In the genomic region with DNA sequence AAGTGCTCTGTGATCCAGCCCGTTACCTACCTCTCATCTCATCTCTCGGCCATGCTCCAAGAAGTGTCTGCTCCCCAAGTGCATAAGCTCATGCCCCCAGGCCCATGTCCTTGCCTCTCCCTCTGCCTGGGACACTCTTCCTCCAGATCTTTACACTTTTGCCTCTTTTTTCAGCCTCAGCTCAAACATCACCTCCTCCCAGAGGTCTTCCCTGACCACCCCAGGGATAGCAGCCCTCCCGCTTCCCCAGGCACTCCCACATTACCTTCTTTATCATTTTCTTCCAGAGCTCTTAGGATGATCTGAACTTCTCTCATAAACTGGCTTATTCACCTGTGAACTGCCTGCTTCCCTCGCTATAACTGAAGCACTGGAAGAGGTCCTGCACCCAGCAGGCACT, we compare ENCODE assay signal across 17 cellular contexts. TPM values are rescaled to one million over a fixed set of nuclear protein-coding genes. Genes with fewer than 3 reads are reported as not detected.
DNase-seq lines count a peak whose midpoint lies in the region; ATAC-seq and TF ChIP-seq lines count a peak whose summit lies in the region.
"Had no signal": no experiment of that assay in that cellular context is flagged by ENCODE, and none has a peak within 500 bp of the region (broad histone marks: within the 10 kb centered on the region; RNA-seq: fewer than 3 reads in every experiment).

No MANE protein-coding gene starts in this region.

- no peaks in the 10 kb centered on the region for H3K27me3 Mint-ChIP-seq in activated CD8-positive, alpha-beta memory T cell treated with anti-CD3 and anti-CD28 coated beads, Interleukin-2, amount 10 ng/mL, durations not matched to agents 7 days and 5 days
- no peaks in the 10 kb centered on the region for H3K27me3 Mint-ChIP-seq in activated T-helper 2 cell treated with anti-CD3 and anti-CD28 coated beads, Interferon-gamma antibody, Interleukin-2, Interleukin-4, amounts not matched to agents 10 μg/mL and 5 μg/mL and 100 μg/mL, durations not matched to agents 14 hours and 24 hours and 36 hours (ENCODE audit: low read depth)

- H3K27ac Mint-ChIP-seq in activated CD8-positive, alpha-beta memory T cell treated with anti-CD3 and anti-CD28 coated beads, Interleukin-2, amount 10 ng/mL, durations not matched to agents 7 days and 5 days, result peak overlapping the region; percentile 17
- peak overlapping the region; percentile 52 for H3K27ac Mint-ChIP-seq in activated T-helper 2 cell treated with anti-CD3 and anti-CD28 coated beads, Interferon-gamma antibody, Interleukin-2, Interleukin-4, amounts not matched to agents 10 μg/mL and 5 μg/mL and 100 μg/mL, durations not matched to agents 14 hours and 24 hours and 36 hours
- H3K27ac Mint-ChIP-seq: GM23338 had no signal

- no peaks in the 10 kb centered on the region for H3K36me3 ChIP-seq in HEK293 (ENCODE audit: control insufficient read depth in 2 of 2, insufficient read depth in 1 of 2, low read length in 2 of 2)
- no peaks in the 10 kb centered on the region for H3K36me3 ChIP-seq in thyroid gland

- H3K27me3 ChIP-seq in thyroid gland, result no peaks in the 10 kb centered on the region

- H3K4me1 ChIP-seq in HEK293 (ENCODE audit: control insufficient read depth, insufficient read depth, low read length) (peaks cover 42% of the 10 kb centered on the region), thyroid gland (peaks cover 50 to 65% of the 10 kb centered on the region in 2 donors)

- H3K4me3 ChIP-seq in HEK293 (ENCODE audit: low read depth, low read length), result no peak overlapping the region
- H3K4me3 ChIP-seq in thyroid gland (replicated peaks in 1 of 3), result no peak overlapping the region
- H3K4me3 ChIP-seq: GM23338 had no signal

- TF ChIP-seq CTCF in HEK293 (tag by site-specific recombination; IDR thresholded peaks at IDR 0.05) (no peak), thyroid gland (IDR thresholded peaks at IDR 0.05) (no peak)

- TF ChIP-seq POLR2A in thyroid gland (IDR thresholded peaks at IDR 0.05), result no peak

- H3K4me3 Mint-ChIP-seq in activated CD8-positive, alpha-beta memory T cell treated with anti-CD3 and anti-CD28 coated beads, Interleukin-2, amount 10 ng/mL, durations not matched to agents 7 days and 5 days, result no peak overlapping the region
- no peak overlapping the region for H3K4me3 Mint-ChIP-seq in activated T-helper 2 cell treated with anti-CD3 and anti-CD28 coated beads, Interferon-gamma antibody, Interleukin-2, Interleukin-4, amounts not matched to agents 10 μg/mL and 5 μg/mL and 100 μg/mL, durations not matched to agents 14 hours and 24 hours and 36 hours (ENCODE audit: low read depth)
- H3K4me3 Mint-ChIP-seq: GM23338 had no signal

- no peaks in the 10 kb centered on the region for H3K9me3 Mint-ChIP-seq in activated CD8-positive, alpha-beta memory T cell treated with anti-CD3 and anti-CD28 coated beads, Interleukin-2, amount 10 ng/mL, durations not matched to agents 7 days and 5 days (ENCODE audit: low read depth)
- no peaks in the 10 kb centered on the region for H3K9me3 Mint-ChIP-seq in activated T-helper 2 cell treated with anti-CD3 and anti-CD28 coated beads, Interferon-gamma antibody, Interleukin-2, Interleukin-4, amounts not matched to agents 10 μg/mL and 5 μg/mL and 100 μg/mL, durations not matched to agents 14 hours and 24 hours and 36 hours
- H3K9me3 Mint-ChIP-seq: GM23338 had no signal

- H3K9me3 ChIP-seq in HEK293 (ENCODE audit: control insufficient read depth, insufficient read depth, low read depth, low read length), result no peaks in the 10 kb centered on the region
- no peaks in the 10 kb centered on the region for H3K9me3 ChIP-seq in thyroid gland

- WGBS in thyroid gland, 2 donors, result 81% methylated on average over 4 of the region's 4 CpGs

- peaks cover 65% of the 10 kb centered on the region for H3K4me1 Mint-ChIP-seq in activated CD8-positive, alpha-beta memory T cell treated with anti-CD3 and anti-CD28 coated beads, Interleukin-2, amount 10 ng/mL, durations not matched to agents 7 days and 5 days
- H3K4me1 Mint-ChIP-seq in activated T-helper 2 cell treated with anti-CD3 and anti-CD28 coated beads, Interferon-gamma antibody, Interleukin-2, Interleukin-4, amounts not matched to agents 10 μg/mL and 5 μg/mL and 100 μg/mL, durations not matched to agents 14 hours and 24 hours and 36 hours (ENCODE audit: low read depth), result peaks cover 58% of the 10 kb centered on the region

- H3K27ac ChIP-seq in HEK293 (ENCODE audit: extremely low read depth, low read depth, low read length) (peak overlapping the region; percentile 42; the same call in 1 of the 2 replicates), thyroid gland (peak overlapping the region; percentile 47 to 99 (median 82))

- intact Hi-C loops in activated T-helper 2 cell treated with anti-CD3 and anti-CD28 coated beads, Interferon-gamma antibody, Interleukin-2, Interleukin-4, amounts not matched to agents 10 μg/mL and 5 μg/mL and 100 μg/mL, durations not matched to agents 14 hours and 24 hours and 36 hours (cut with micrococcal nuclease), result no loop called here
- intact Hi-C loops in thyroid gland (cut with DNase I), result no loop called here

- H3K36me3 Mint-ChIP-seq in activated CD8-positive, alpha-beta memory T cell treated with anti-CD3 and anti-CD28 coated beads, Interleukin-2, amount 10 ng/mL, durations not matched to agents 7 days and 5 days, result peaks cover 8% of the 10 kb centered on the region
- peaks cover 15% of the 10 kb centered on the region for H3K36me3 Mint-ChIP-seq in activated T-helper 2 cell treated with anti-CD3 and anti-CD28 coated beads, Interferon-gamma antibody, Interleukin-2, Interleukin-4, amounts not matched to agents 10 μg/mL and 5 μg/mL and 100 μg/mL, durations not matched to agents 14 hours and 24 hours and 36 hours (ENCODE audit: low read depth)

- DNase-seq in activated CD8-positive, alpha-beta memory T cell treated with anti-CD3 and anti-CD28 coated beads, Interleukin-2, amount 10 ng/mL, durations not matched to agents 7 days and 5 days, result no peak
- DNase-seq in activated CD8-positive, alpha-beta memory T cell treated with anti-CD3 and anti-CD28 coated beads, Interleukin-2, amount 50 U/mL, for 48 hours, result no peak
- DNase-seq in activated T-helper 2 cell treated with anti-CD3 and anti-CD28 coated beads, Interferon-gamma antibody, Interleukin-2, Interleukin-4, amounts not matched to agents 10 μg/mL and 5 μg/mL and 100 μg/mL, durations not matched to agents 14 hours and 24 hours and 36 hours (ENCODE audit: low spot score), result no peak
- DNase-seq in thyroid gland (no peak), EL (no peak)
- DNase-seq: ACHN; DMS 273 treated with DMSO at 0.1 percent for 48 hours; DND-41; NCI-H1092 treated with DMSO at 0.1 percent for 48 hours; NCI-H146; NCI-H446 treated with DMSO at 0.1 percent for 48 hours; NCI-H748 treated with DMSO at 0.1 percent for 48 hours; NK-92 treated with Interleukin-12 subunit alpha and Interleukin-12 subunit beta, amount 100 ng/mL, for 24 hours had no signal

- POLR2A ChIA-PET in HEK293 (lab: Yijun Ruan, JAX), result no interaction called here

- CTCF ChIA-PET in activated CD8-positive, alpha-beta memory T cell treated with anti-CD3 and anti-CD28 coated beads, Interleukin-2, amount 10 ng/mL, durations not matched to agents 7 days and 5 days (lab: Charles Lee), result interaction anchor here (0.7 kb wide), 1 partner anchor 48 kb away, joined by 3 read pairs; no protein-coding TSS in a partner anchor
- CTCF ChIA-PET in HEK293 (lab: Yijun Ruan, JAX), result interaction anchor here (0.7 to 1.1 kb wide), 3 partner anchors 20 to 170 kb away, joined by 3 to 5 read pairs (median 3); no protein-coding TSS in a partner anchor

- no peak for ATAC-seq in activated CD8-positive, alpha-beta memory T cell treated with anti-CD3 and anti-CD28 coated beads, Interleukin-2, amount 10 ng/mL, durations not matched to agents 7 days and 5 days
- no peak for ATAC-seq in GM18517 (IDR thresholded peaks at IDR 0.05; ENCODE audit: unreplicated experiment)
- ATAC-seq: GM23338, Right ventricle myocardium inferior had no signal

TF ChIP-seq in HEK293, 187 proteins besides CTCF, POLR2A, EP300 and RAD21:
- no peak for TF ChIP-seq ZIC2 (tag by site-specific recombination; IDR thresholded peaks at IDR 0.05)
TF ChIP-seq in HEK293: peak in this region for 0.

RNA-seq across cellular contexts. Expression of gene FURIN, which starts 2.7 kb away (rescaled TPM):
- total RNA-seq in activated CD8-positive, alpha-beta memory T cell treated with anti-CD3 and anti-CD28 coated beads, Interleukin-2, amount 10 ng/mL, durations not matched to agents 7 days and 5 days, result 100 to 1,000 TPM; 487 to 625 TPM
- total RNA-seq in activated T-helper 2 cell treated with anti-CD3 and anti-CD28 coated beads, Interferon-gamma antibody, Interleukin-2, Interleukin-4, amounts not matched to agents 10 μg/mL and 5 μg/mL and 100 μg/mL, durations not matched to agents 14 hours and 24 hours and 36 hours, result 564 and 570 TPM in 2 replicates
- 100 to 1,000 TPM in 2 of 4 donors, 10 to 100 TPM in 2; 88.6 to 128 (median 102) TPM for total RNA-seq in thyroid gland

RNA-seq across cellular contexts. Expression of gene FES, which starts 18.6 kb away (rescaled TPM):
- 10 to 100 TPM; 55.7 to 61.2 TPM for total RNA-seq in activated CD8-positive, alpha-beta memory T cell treated with anti-CD3 and anti-CD28 coated beads, Interleukin-2, amount 10 ng/mL, durations not matched to agents 7 days and 5 days
- total RNA-seq in activated T-helper 2 cell treated with anti-CD3 and anti-CD28 coated beads, Interferon-gamma antibody, Interleukin-2, Interleukin-4, amounts not matched to agents 10 μg/mL and 5 μg/mL and 100 μg/mL, durations not matched to agents 14 hours and 24 hours and 36 hours, result 51.9 and 55.8 TPM in 2 replicates
- 10 to 100 TPM; 34.1 to 44.5 (median 36.0) TPM for total RNA-seq in thyroid gland

RNA-seq across cellular contexts. Expression of gene MAN2A2, which starts 37.4 kb away (rescaled TPM):
- 100 to 1,000 TPM; 174 to 183 TPM for total RNA-seq in activated CD8-positive, alpha-beta memory T cell treated with anti-CD3 and anti-CD28 coated beads, Interleukin-2, amount 10 ng/mL, durations not matched to agents 7 days and 5 days
- total RNA-seq in activated T-helper 2 cell treated with anti-CD3 and anti-CD28 coated beads, Interferon-gamma antibody, Interleukin-2, Interleukin-4, amounts not matched to agents 10 μg/mL and 5 μg/mL and 100 μg/mL, durations not matched to agents 14 hours and 24 hours and 36 hours, result 200 and 201 TPM in 2 replicates
- 100 to 1,000 TPM in 1 of 4 donors, 10 to 100 TPM in 3; 30.1 to 129 (median 58.9) TPM for total RNA-seq in thyroid gland
